ENCODE assay signal across 21 cellular contexts in genomic region chr5:29930316-29930715, GRCh38.
DNase-seq lines count a peak whose midpoint lies in the region; ATAC-seq, FAIRE-seq and TF ChIP-seq lines count a peak whose summit lies in the region.
"Had no signal": no experiment of that assay in that cellular context is flagged by ENCODE, and none has a peak within 500 bp of the region (broad histone marks: within the 10 kb centered on the region; RNA-seq: fewer than 3 reads in every experiment).

No MANE protein-coding gene starts in this region.

- H3K4me3 Mint-ChIP-seq in MCF 10A (ENCODE audit: unreplicated experiment), result no peak overlapping the region
- H3K4me3 Mint-ChIP-seq: IgD-negative memory B cell; T-helper 1 cell treated with Interleukin-12 subunit alpha and Interleukin-12 subunit beta and Interleukin-4 antibody, amounts not matched to agents 30 μg/mL and 1 μg/mL, for 36 hours had no signal

- CTCF ChIA-PET in MCF 10A (lab: Yijun Ruan, JAX), result interaction anchor here (0.7 kb wide), 1 partner anchor 19 kb away, joined by 6 read pairs; no protein-coding TSS in a partner anchor
- CTCF ChIA-PET in mammary epithelial cell (lab: Charles Lee; ENCODE audit: low non-redundant PET), result no interaction called here
- CTCF ChIA-PET in H1 (lab: Charles Lee; ENCODE audit: partially characterized antibody), result interaction anchor here (1.3 kb wide), 1 partner anchor 12 kb away, joined by 3 read pairs; no protein-coding TSS in a partner anchor

- H3K79me1 ChIP-seq in H1 (ENCODE audit: low read depth, low read length), result no peaks in the 10 kb centered on the region

- H3K56ac ChIP-seq in H1 (replicated peaks; ENCODE audit: insufficient read length, low read depth, low read length), result no peak overlapping the region

- H3K14ac ChIP-seq in H1 (ENCODE audit: insufficient read length), result no peak overlapping the region

- no peak overlapping the region for H2BK20ac ChIP-seq in H1 (ENCODE audit: low read length)

- no peaks in the 10 kb centered on the region for H3K36me3 ChIP-seq in mammary epithelial cell (ENCODE audit: insufficient read depth, low read length)
- H3K36me3 ChIP-seq in H1 (ENCODE audit: control insufficient read depth in 2 of 4, insufficient read depth in 4 of 4, low read length in 3 of 4), result no peaks in the 10 kb centered on the region
- no peaks in the 10 kb centered on the region for H3K36me3 ChIP-seq in heart left ventricle
- H3K36me3 ChIP-seq in gastrocnemius medialis, result no peaks in the 10 kb centered on the region
- H3K36me3 ChIP-seq: Peyer's patch, SJCRH30 had no signal

- no peak for ATAC-seq in heart left ventricle
- ATAC-seq in sciatic nerve, result no peak
- ATAC-seq in gastrocnemius medialis, result no peak
- ATAC-seq: GM12878, HCT116 had no signal

- no TSS peak for BruUV-seq in MCF 10A (replicated peaks; lab: Mats Ljungman, UMichigan)
- BruUV-seq in mammary epithelial cell (replicated peaks; lab: Mats Ljungman, UMichigan), result no TSS peak

- no peak overlapping the region for H3K27ac ChIP-seq in mammary epithelial cell (ENCODE audit: insufficient read depth, low read depth, low read length)
- no peak overlapping the region for H3K27ac ChIP-seq in H1 (ENCODE audit: low read depth, low read length)
- H3K27ac ChIP-seq in heart left ventricle, result no peak overlapping the region
- H3K27ac ChIP-seq in gastrocnemius medialis, result no peak overlapping the region
- H3K27ac ChIP-seq: GM23248, Peyer's patch, SJCRH30 had no signal

- no peaks in the 10 kb centered on the region for H3K4me1 Mint-ChIP-seq in MCF 10A (ENCODE audit: insufficient read depth, unreplicated experiment)
- H3K4me1 Mint-ChIP-seq: IgD-negative memory B cell had no signal

- H2BK5ac ChIP-seq in H1 (ENCODE audit: low read depth, low read length), result no peak overlapping the region

- no peaks in the 10 kb centered on the region for H3K9me3 Mint-ChIP-seq in MCF 10A (ENCODE audit: unreplicated experiment)

- TF ChIP-seq POLR2A in H1 (IDR thresholded peaks at IDR 0.05; ENCODE audit: control extremely low read depth in 1 of 2, low read depth in 2 of 2, low read length in 2 of 2) (no peak), heart left ventricle (IDR thresholded peaks at IDR 0.05) (no peak), gastrocnemius medialis (IDR thresholded peaks at IDR 0.05) (no peak)

- no peaks in the 10 kb centered on the region for H3K23me2 ChIP-seq in H1 (ENCODE audit: low read depth, low read length)

- DNase-seq in MCF 10A (ENCODE audit: unreplicated experiment), result peak; percentile 0
- no peak for DNase-seq in mammary epithelial cell
- DNase-seq in OCI-M1 (lab: John Stamatoyannopoulos, UW), result peak; percentile 32
- no peak for DNase-seq in H1 (ENCODE audit: low read depth in 1 of 2, low spot score in 2 of 2)
- DNase-seq in heart left ventricle, result no peak
- no peak for DNase-seq in sciatic nerve (ENCODE audit: low spot score)
- no peak for DNase-seq in gastrocnemius medialis
- DNase-seq: DMS79 treated with DMSO at 0.1 percent for 48 hours; GM23248; Karpas-422; NCI-H1694; NCI-H2081; NCI-H2171; NCI-H524 treated with DMSO at 0.1 percent for 48 hours; NK-92 treated with Interleukin-12 subunit alpha and Interleukin-12 subunit beta, amount 100 ng/mL, for 24 hours; Peyer's patch had no signal

- dilution Hi-C loops in mammary epithelial cell (cut with HindIII; ENCODE audit: low sequenced_read_pairs), result no loop called here

- H4K20me1 ChIP-seq in mammary epithelial cell (ENCODE audit: insufficient read depth, low read length) (no peaks in the 10 kb centered on the region), H1 (replicated peaks in 1 of 2; ENCODE audit: control insufficient read depth in 1 of 2, insufficient read depth in 2 of 2, low read length in 2 of 2) (no peaks in the 10 kb centered on the region)

- POLR2A ChIA-PET in MCF 10A (lab: Yijun Ruan, JAX) (interaction anchor here (0.8 kb wide), 1 partner anchor 635 kb away, joined by 3 read pairs; no protein-coding TSS in a partner anchor), H1 (lab: Charles Lee; ENCODE audit: partially characterized antibody) (no interaction called here)

- no peak for FAIRE-seq in H1 (lab: Jason Lieb, UNC)
- FAIRE-seq: GM12878 had no signal

- H3K4ac ChIP-seq in H1 (replicated peaks; ENCODE audit: insufficient read length, low read depth, low read length), result no peak overlapping the region

- H3K79me2 ChIP-seq in mammary epithelial cell (ENCODE audit: insufficient read depth, low read length) (no peaks in the 10 kb centered on the region), H1 (ENCODE audit: control insufficient read depth in 1 of 2, insufficient read depth in 2 of 2, low read length in 2 of 2) (no peaks in the 10 kb centered on the region)

- H3K4me2 ChIP-seq in mammary epithelial cell (ENCODE audit: insufficient read depth, low read depth, low read length), result no peak overlapping the region
- no peak overlapping the region for H3K4me2 ChIP-seq in H1 (ENCODE audit: insufficient read depth in 1 of 2, low read depth in 2 of 2, low read length in 2 of 2)

- no peak overlapping the region for H3K18ac ChIP-seq in H1 (ENCODE audit: extremely low read depth, low read length)

- TF ChIP-seq EP300 in H1 (IDR thresholded peaks at IDR 0.05; ENCODE audit: borderline replicate concordance in 1 of 2, low read depth in 2 of 2, low read length in 2 of 2), result no peak

- TF ChIP-seq CTCF in MCF 10A (IDR thresholded peaks at IDR 0.05; ENCODE audit: unreplicated experiment) (no peak), mammary epithelial cell (conservative IDR thresholded peaks at IDR 0.05 in 1 of 2, IDR thresholded peaks at IDR 0.05 in 1 of 2; ENCODE audit: extremely low read depth in 1 of 2, insufficient read depth in 1 of 2, low read depth in 1 of 2, low read length in 2 of 2) (no peak), H1 (IDR thresholded peaks at IDR 0.05; ENCODE audit: control extremely low read depth in 1 of 3, insufficient read depth in 1 of 3, low read depth in 1 of 3, low read length in 3 of 3) (peak in 1 of 3 experiments; percentile 18; a peak in 1 of 4 replicates), heart left ventricle (IDR thresholded peaks at IDR 0.05) (no peak), gastrocnemius medialis (IDR thresholded peaks at IDR 0.05 in 4 of 5, conservative IDR thresholded peaks at IDR 0.05 in 1 of 5) (no peak)

- H2AFZ ChIP-seq in mammary epithelial cell (ENCODE audit: low read depth, low read length) (no peak overlapping the region), H1 (ENCODE audit: low read length) (no peak overlapping the region; the same call in 1 of the 2 replicates)
- H2AFZ ChIP-seq: GM23248 had no signal

- TF ChIP-seq RAD21 in H1 (IDR thresholded peaks at IDR 0.05 in 1 of 2, conservative IDR thresholded peaks at IDR 0.05 in 1 of 2; ENCODE audit: low read depth in 2 of 2, low read length in 2 of 2), result peak; percentile 28 to 39; a peak in 3 of 4 replicates

- H3K9me3 ChIP-seq in mammary epithelial cell (replicated peaks; ENCODE audit: insufficient read depth, low read length) (peaks cover 5% of the 10 kb centered on the region), H1 (ENCODE audit: insufficient read depth in 2 of 2, low read depth in 1 of 2, low read length in 1 of 2) (no peaks in the 10 kb centered on the region), heart left ventricle (no peaks in the 10 kb centered on the region), gastrocnemius medialis (no peaks in the 10 kb centered on the region)
- H3K9me3 ChIP-seq: Peyer's patch, SJCRH30 had no signal

- H2BK12ac ChIP-seq in H1 (ENCODE audit: low read depth, low read length), result no peak overlapping the region

- no peak overlapping the region for H3K23ac ChIP-seq in H1 (ENCODE audit: insufficient read length)

- intact Hi-C loops in MCF 10A (cut with micrococcal nuclease) (no loop called here), mammary epithelial cell (cut with micrococcal nuclease) (no loop called here), heart left ventricle (cut with DNase I) (no loop called here), sciatic nerve (cut with DNase I) (no loop called here), gastrocnemius medialis (cut with DNase I; ENCODE audit: low total_unique reads) (no loop called here)

- no peak overlapping the region for H2BK15ac ChIP-seq in H1 (ENCODE audit: low read length)

- no peak overlapping the region for H4K91ac ChIP-seq in H1 (replicated peaks; ENCODE audit: insufficient read length, low read length)

- in situ Hi-C loops in mammary epithelial cell (cut with MboI; ENCODE audit: low sequenced_read_pairs in 2 of 2), result no loop called here
- in situ Hi-C loops in gastrocnemius medialis (cut with MboI; ENCODE audit: low sequenced_read_pairs in 4 of 4), result no loop called here

- no peak overlapping the region for H4K5ac ChIP-seq in H1 (ENCODE audit: insufficient read length, low read depth, low read length)

- H3K9ac ChIP-seq in mammary epithelial cell (ENCODE audit: insufficient read depth, low read length) (no peak overlapping the region), H1 (replicated peaks in 1 of 4; ENCODE audit: extremely low read depth in 1 of 4, low read depth in 3 of 4, low read length in 3 of 4) (no peak overlapping the region)
- H3K9ac ChIP-seq: GM23248 had no signal

- no peak overlapping the region for H2AK5ac ChIP-seq in H1 (ENCODE audit: low read depth, low read length)

- H4K8ac ChIP-seq in H1 (ENCODE audit: extremely low read depth, insufficient read depth, low read length), result no peak overlapping the region

- no peaks in the 10 kb centered on the region for H3K27me3 Mint-ChIP-seq in MCF 10A (ENCODE audit: insufficient read depth, unreplicated experiment)
- H3K27me3 Mint-ChIP-seq: IgD-negative memory B cell had no signal

- H2BK120ac ChIP-seq in H1 (replicated peaks; ENCODE audit: low read depth, low read length), result no peak overlapping the region

- WGBS in mammary epithelial cell (ENCODE audit: low coverage, missing lambda C conversion rate), result 23% methylated on average over 3 of the region's 3 CpGs
- 94% methylated on average over 3 of the region's 3 CpGs; no CpG with 5 or more reads in 1 of the 2 experiments for WGBS in H1 (ENCODE audit: extremely low coverage in 1 of 2, insufficient coverage in 1 of 2, insufficient read length in 1 of 2, insufficient replicate concordance in 2 of 2, low coverage in 1 of 2, low lambda C conversion rate in 2 of 2, missing lambda C conversion rate in 1 of 2), 2 experiments
- 57 to 69% (median 61%) methylated on average over 3 of the region's 3 CpGs for WGBS in heart left ventricle, 4 donors

- H3K36me3 Mint-ChIP-seq in MCF 10A (ENCODE audit: insufficient read depth, unreplicated experiment), result no peaks in the 10 kb centered on the region
- H3K36me3 Mint-ChIP-seq: IgD-negative memory B cell had no signal

- H3K4me1 ChIP-seq in mammary epithelial cell (ENCODE audit: insufficient read depth, low read length), result no peaks in the 10 kb centered on the region
- no peaks in the 10 kb centered on the region for H3K4me1 ChIP-seq in H1 (replicated peaks in 1 of 4; ENCODE audit: control insufficient read depth in 3 of 4, insufficient read depth in 4 of 4, low read length in 3 of 4)
- H3K4me1 ChIP-seq in heart left ventricle, result no peaks in the 10 kb centered on the region
- H3K4me1 ChIP-seq in gastrocnemius medialis, result no peaks in the 10 kb centered on the region
- H3K4me1 ChIP-seq: Peyer's patch, SJCRH30 had no signal

- H3K4me3 ChIP-seq in mammary epithelial cell (replicated peaks in 1 of 3; ENCODE audit: insufficient read depth in 1 of 3, low read depth in 2 of 3, low read length in 3 of 3) (no peak overlapping the region), H1 (ENCODE audit: extremely low read depth in 1 of 4, insufficient read depth in 2 of 4, low read depth in 3 of 4, low read length in 4 of 4) (no peak overlapping the region), heart left ventricle (no peak overlapping the region), gastrocnemius medialis (no peak overlapping the region)
- H3K4me3 ChIP-seq: GM12878, GM23248, Peyer's patch, SJCRH30 had no signal

- no peak overlapping the region for H3K27ac Mint-ChIP-seq in MCF 10A (ENCODE audit: low read depth, unreplicated experiment)
- H3K27ac Mint-ChIP-seq: IgD-negative memory B cell; T-helper 1 cell treated with Interleukin-12 subunit alpha and Interleukin-12 subunit beta and Interleukin-4 antibody, amounts not matched to agents 30 μg/mL and 1 μg/mL, for 36 hours had no signal

- H3K27me3 ChIP-seq in mammary epithelial cell (ENCODE audit: insufficient read depth, low read length) (no peaks in the 10 kb centered on the region), H1 (replicated peaks in 1 of 4; ENCODE audit: control insufficient read depth in 3 of 4, extremely low read depth in 1 of 4, insufficient read depth in 3 of 4, low read length in 3 of 4) (no peaks in the 10 kb centered on the region), heart left ventricle (no peaks in the 10 kb centered on the region), gastrocnemius medialis (no peaks in the 10 kb centered on the region)
- H3K27me3 ChIP-seq: Peyer's patch, SJCRH30 had no signal

Comparison
In these comparisons a context has a peak if more than half of its experiments do, and no peak if none do; other contexts are left out.
1. DNase-seq: peak in MCF 10A (single experiment) and OCI-M1 (single experiment); none in mammary epithelial cell (single experiment), H1 (0 of 2), heart left ventricle (0 of 5), sciatic nerve (single experiment) and gastrocnemius medialis (0 of 2).